Comparison of ENCODE assay signal across 8 cellular contexts in genomic region chr10:34637419-34637911, GRCh38.
DNase-seq lines count a peak whose midpoint lies in the region; ATAC-seq and TF ChIP-seq lines count a peak whose summit lies in the region.

No MANE protein-coding gene starts in this region.

- TF ChIP-seq CTCF in gastrocnemius medialis (IDR thresholded peaks at IDR 0.05 in 4 of 5, conservative IDR thresholded peaks at IDR 0.05 in 1 of 5), result peak; percentile 77 to 95 (median 86)

- H3K36me3 ChIP-seq in gastrocnemius medialis, result no peaks in the 10 kb centered on the region

- H3K27me3 ChIP-seq in gastrocnemius medialis, result no peaks in the 10 kb centered on the region

- DNase-seq in G401 (ENCODE audit: low spot score) (peak; percentile 30), HUDEP-2 (lab: John Stamatoyannopoulos, UW; ENCODE audit: unreplicated experiment in 76 of 76) (peak in 46 of 76 experiments; percentile 2 to 63 (median 34)), SHP77 (lab: John Stamatoyannopoulos, UW) (peak; percentile 37 to 63), left ventricle myocardium superior (peak; percentile 79), gastrocnemius medialis (peak in 1 of 2 donors; percentile 38), 8988T (no peak)
- DNase-seq in activated naive CD4-positive, alpha-beta T cell treated with anti-CD3 and anti-CD28 coated beads, Interleukin-2, amount 50 U/mL, for 16 hours, result peak; percentile 68

- H3K4me3 ChIP-seq in gastrocnemius medialis, result no peak overlapping the region

- no peak overlapping the region for H3K27ac ChIP-seq in gastrocnemius medialis

- intact Hi-C loops in left ventricle myocardium superior (cut with micrococcal nuclease), result no loop called here
- intact Hi-C loops in gastrocnemius medialis (cut with DNase I; ENCODE audit: low total_unique reads), result loop anchor here (5.0 kb wide), 2 partner anchors 100 to 1445 kb away; no protein-coding TSS in a partner anchor

- H3K4me1 ChIP-seq in gastrocnemius medialis, result peaks cover 15 to 24% of the 10 kb centered on the region in 2 donors

- TF ChIP-seq POLR2A in gastrocnemius medialis (IDR thresholded peaks at IDR 0.05), result no peak

- ATAC-seq in GM21526 (IDR thresholded peaks at IDR 0.05; ENCODE audit: low FRiP score, unreplicated experiment) (peak; percentile 82), left ventricle myocardium superior (peak; percentile 65), gastrocnemius medialis (peak; percentile 28 to 44)

- in situ Hi-C loops in G401 (cut with HindIII; ENCODE audit: low sequenced_read_pairs), result no loop called here
- in situ Hi-C loops in gastrocnemius medialis (cut with MboI; ENCODE audit: low sequenced_read_pairs in 4 of 4), result loop anchor here (10.0 to 25.0 kb wide), 5 partner anchors 600 to 1450 kb away; no protein-coding TSS in a partner anchor

- H3K9me3 ChIP-seq in gastrocnemius medialis, result no peaks in the 10 kb centered on the region
